ENCODE assay signal across 1 cellular context in the genomic region with DNA sequence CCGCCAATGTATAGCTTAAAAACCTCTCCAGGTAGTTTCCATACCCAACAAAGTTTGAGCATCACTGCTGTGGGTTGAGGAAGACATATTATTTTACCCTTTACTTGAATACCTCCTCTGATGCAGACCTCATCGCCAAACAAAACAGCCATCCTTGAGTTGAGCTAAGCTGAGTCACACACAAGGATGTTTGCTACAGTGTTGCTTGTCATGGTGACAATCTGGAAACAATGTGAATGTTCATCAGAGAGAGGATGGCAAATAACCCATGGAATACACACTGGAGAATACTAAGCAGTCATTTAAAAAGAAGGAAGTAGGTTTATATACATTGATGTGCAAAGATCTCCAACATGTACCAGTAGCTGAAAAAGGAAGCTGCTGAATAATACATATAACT.
A peak's percentile ranks its signal among the peaks of the same experiment; 100 is the strongest.
TF ChIP-seq lines count a peak whose summit lies in the region.

No MANE protein-coding gene starts in this region.

TF ChIP-seq in H1, 55 proteins besides CTCF, POLR2A, EP300 and RAD21:
- TF ChIP-seq NRF1 (IDR thresholded peaks at IDR 0.05; ENCODE audit: low read depth, low read length), result no peak
- TF ChIP-seq KDM1A (IDR thresholded peaks at IDR 0.05; ENCODE audit: borderline replicate concordance, low read length), result 0 out of 2 replicates have a peak, but pooled peaks have one; percentile 33
